Comparison of ENCODE assay signal across 10 cellular contexts in the genomic region with DNA sequence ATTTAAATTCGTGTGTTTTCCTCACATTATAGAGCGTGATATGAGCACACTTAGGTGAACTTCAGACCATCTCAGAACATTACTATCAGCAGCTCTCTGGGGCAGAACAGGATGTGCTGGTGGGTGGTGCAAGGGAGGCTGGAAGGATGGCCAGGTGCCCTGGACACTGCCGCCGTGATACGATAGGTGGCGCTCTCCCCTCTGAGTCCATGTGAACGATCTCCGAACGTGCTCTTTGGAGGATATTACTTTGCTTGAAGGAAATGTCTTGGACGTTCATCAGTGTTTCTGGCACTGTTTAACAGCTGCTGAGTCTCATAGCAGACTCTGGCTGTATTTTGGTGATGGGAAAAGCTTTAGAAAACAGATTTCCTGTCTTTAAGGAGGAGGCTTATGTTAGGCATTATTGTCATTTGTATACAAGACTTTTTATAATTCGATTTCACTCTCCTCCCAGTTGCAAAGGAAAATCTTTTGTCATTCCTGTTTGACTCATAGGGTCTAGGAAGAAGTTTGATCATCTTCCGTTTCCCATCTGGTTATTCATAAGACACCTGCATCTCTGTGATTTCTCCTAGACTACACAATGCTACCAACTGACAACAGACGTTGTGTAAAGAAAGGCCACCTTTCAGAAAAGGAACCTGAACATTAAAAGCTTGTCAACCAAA.
DNase-seq lines count a peak whose midpoint lies in the region; TF ChIP-seq lines count a peak whose summit lies in the region.
"Had no signal": no experiment of that assay in that cellular context is flagged by ENCODE, and none has a peak within 500 bp of the region (broad histone marks: within the 10 kb centered on the region; RNA-seq: fewer than 3 reads in every experiment).

No MANE protein-coding gene starts in this region.

- intact Hi-C loops in breast epithelium (cut with DNase I; ENCODE audit: low total_unique reads), result no loop called here

- no peaks in the 10 kb centered on the region for H3K27me3 Mint-ChIP-seq in type B pancreatic cell
- H3K27me3 Mint-ChIP-seq: dendritic cell treated with granulocyte-macrophage colony-stimulating factor and Interleukin-4, amounts not matched to agents 40 ng/mL and 50 ng/mL, for 4 days; stimulated activated naive B cell treated with anti-CD40 and anti-IgM and Interleukin-4, amounts not matched to agents 10 μg/mL and 1 μg/mL and 100 μg/mL, for 72 hours had no signal

- H3K4me3 Mint-ChIP-seq in type B pancreatic cell, result no peak overlapping the region
- H3K4me3 Mint-ChIP-seq: dendritic cell treated with granulocyte-macrophage colony-stimulating factor and Interleukin-4, amounts not matched to agents 40 ng/mL and 50 ng/mL, for 4 days; stimulated activated naive B cell treated with anti-CD40 and anti-IgM and Interleukin-4, amounts not matched to agents 10 μg/mL and 1 μg/mL and 100 μg/mL, for 72 hours had no signal

- H3K27me3 ChIP-seq in HAP-1 (ENCODE audit: low read depth) (no peaks in the 10 kb centered on the region), breast epithelium (no peaks in the 10 kb centered on the region)

- H3K27ac ChIP-seq in breast epithelium, result no peak overlapping the region

- peak; percentile 32 to 53 (median 46) for TF ChIP-seq CTCF in breast epithelium (IDR thresholded peaks at IDR 0.05)
- peak; percentile 85 for TF ChIP-seq CTCF in type B pancreatic cell (conservative IDR thresholded peaks at IDR 0.05)

- no peak overlapping the region for H3K27ac Mint-ChIP-seq in type B pancreatic cell
- H3K27ac Mint-ChIP-seq: dendritic cell treated with granulocyte-macrophage colony-stimulating factor and Interleukin-4, amounts not matched to agents 40 ng/mL and 50 ng/mL, for 4 days; stimulated activated naive B cell treated with anti-CD40 and anti-IgM and Interleukin-4, amounts not matched to agents 10 μg/mL and 1 μg/mL and 100 μg/mL, for 72 hours had no signal

- in situ Hi-C loops in HAP-1 (cut with MboI; ENCODE audit: low sequenced_read_pairs), result loop anchor here (10.0 kb wide), 1 partner anchor 130 kb away; no protein-coding TSS in a partner anchor

- no peaks in the 10 kb centered on the region for H3K36me3 Mint-ChIP-seq in type B pancreatic cell
- H3K36me3 Mint-ChIP-seq: stimulated activated naive B cell treated with anti-CD40 and anti-IgM and Interleukin-4, amounts not matched to agents 10 μg/mL and 1 μg/mL and 100 μg/mL, for 72 hours had no signal

- no peak for TF ChIP-seq POLR2A in breast epithelium (IDR thresholded peaks at IDR 0.05)

- no peaks in the 10 kb centered on the region for H3K9me3 Mint-ChIP-seq in type B pancreatic cell
- H3K9me3 Mint-ChIP-seq: dendritic cell treated with granulocyte-macrophage colony-stimulating factor and Interleukin-4, amounts not matched to agents 40 ng/mL and 50 ng/mL, for 4 days; stimulated activated naive B cell treated with anti-CD40 and anti-IgM and Interleukin-4, amounts not matched to agents 10 μg/mL and 1 μg/mL and 100 μg/mL, for 72 hours had no signal

- H3K4me1 Mint-ChIP-seq in type B pancreatic cell (ENCODE audit: unreplicated experiment), result peaks cover 13% of the 10 kb centered on the region

- H3K36me3 ChIP-seq in HAP-1 (replicated peaks) (no peaks in the 10 kb centered on the region), breast epithelium (no peaks in the 10 kb centered on the region)

- H3K4me1 ChIP-seq in HAP-1 (peaks cover 11% of the 10 kb centered on the region), breast epithelium (no peaks in the 10 kb centered on the region)

- H3K9me3 ChIP-seq in HAP-1 (no peaks in the 10 kb centered on the region), breast epithelium (no peaks in the 10 kb centered on the region)

- H3K4me3 ChIP-seq in HAP-1 (no peak overlapping the region), breast epithelium (no peak overlapping the region)

- DNase-seq in activated CD8-positive, alpha-beta memory T cell treated with anti-CD3 and anti-CD28 coated beads, Interleukin-2, amount 50 U/mL, for 48 hours, result peak; percentile 51
- DNase-seq in activated CD8-positive, alpha-beta memory T cell treated with anti-CD3 and anti-CD28 coated beads for 24 hours, result no peak
- peak; percentile 76 to 89 for DNase-seq in HAP-1 (ENCODE audit: low spot score in 2 of 2)
- DNase-seq in LoVo (ENCODE audit: low spot score), result peak; percentile 8
- no peak for DNase-seq in breast epithelium (ENCODE audit: low spot score in 2 of 2)
- DNase-seq in kidney tubule cell (ENCODE audit: low spot score), result peak; percentile 64
- no peak for DNase-seq in type B pancreatic cell (ENCODE audit: extremely low spot score, unreplicated experiment)
- no peak for DNase-seq in stimulated activated naive CD4-positive, alpha-beta T cell treated with Interleukin-2 at 50 U/mL for 16 hours (lab: John Stamatoyannopoulos, UW)
- DNase-seq: stimulated activated naive B cell treated with anti-CD40 and anti-IgM and Interleukin-4, amounts not matched to agents 10 μg/mL and 1 μg/mL and 100 μg/mL, for 72 hours had no signal

Comparison
In these comparisons a context has a peak if more than half of its experiments do, and no peak if none do; other contexts are left out.
1. DNase-seq: peak in activated CD8-positive, alpha-beta memory T cell treated with anti-CD3 and anti-CD28 coated beads, Interleukin-2, amount 50 U/mL, for 48 hours (single experiment), HAP-1 (2 of 2), LoVo (single experiment) and kidney tubule cell (single experiment); none in activated CD8-positive, alpha-beta memory T cell treated with anti-CD3 and anti-CD28 coated beads for 24 hours (single experiment), breast epithelium (0 of 2), type B pancreatic cell (single experiment) and stimulated activated naive CD4-positive, alpha-beta T cell treated with Interleukin-2 at 50 U/mL for 16 hours (single experiment).